ENCODE assay signal across 8 cellular contexts in the genomic region with DNA sequence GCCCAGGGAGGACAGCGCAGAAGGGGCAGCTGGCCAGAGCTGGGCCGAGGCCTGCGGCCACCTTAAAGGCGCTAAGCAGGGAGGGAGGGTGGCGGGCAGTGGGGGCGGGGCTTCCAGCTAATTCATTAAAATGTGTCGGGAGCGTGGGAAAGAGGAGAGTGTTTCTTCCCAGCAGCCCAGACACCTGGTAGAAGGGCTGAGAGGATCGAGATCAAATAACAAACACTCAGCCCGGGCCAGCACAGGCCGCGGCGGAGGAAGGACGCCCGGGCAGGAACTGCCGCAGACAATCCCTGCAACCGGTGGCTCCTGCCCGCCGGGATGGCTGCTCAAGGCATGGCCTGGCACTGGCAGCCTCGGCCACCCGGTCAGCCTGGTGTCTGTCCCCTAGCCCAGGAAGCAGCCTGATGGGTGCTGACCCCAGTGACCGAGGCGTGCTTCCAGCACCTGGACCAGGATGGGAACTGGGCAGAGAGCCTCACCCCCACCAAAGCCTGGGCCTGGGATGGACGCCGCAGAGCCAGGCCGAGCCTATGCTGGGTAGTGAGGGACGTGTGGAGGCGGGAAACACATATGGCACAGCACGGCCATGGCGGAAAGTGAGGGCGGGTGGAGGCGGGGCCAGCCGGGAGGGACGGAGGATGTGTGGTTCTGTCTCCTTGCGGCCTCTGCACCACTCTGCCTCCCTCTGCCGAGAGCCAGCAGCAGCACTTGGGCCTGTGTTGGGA.
A peak's percentile ranks its signal among the peaks of the same experiment; 100 is the strongest.
DNase-seq lines count a peak whose midpoint lies in the region; ATAC-seq lines count a peak whose summit lies in the region.

No MANE protein-coding gene starts in this region.

- DNase-seq in NCI-H1436 (lab: John Stamatoyannopoulos, UW) (peak; percentile 51), NCI-H1436 treated with DMSO at 0.1 percent for 48 hours (lab: John Stamatoyannopoulos, UW) (no peak), UCSD-AML1 (lab: John Stamatoyannopoulos, UW; ENCODE audit: unreplicated experiment) (peak; percentile 86), cerebellar cortex (ENCODE audit: low spot score) (peak; percentile 61), medulla oblongata (ENCODE audit: extremely low spot score) (peak; percentile 27), D341Med (ENCODE audit: low spot score) (no peak)
- DNase-seq in stimulated activated naive CD4-positive, alpha-beta T cell (lab: John Stamatoyannopoulos, UW): peak in 5 of 6 experiments; percentile 13 to 38 (median 35)

- no peak for ATAC-seq in GM18861 (IDR thresholded peaks at IDR 0.05; ENCODE audit: unreplicated experiment)

Comparison
In these comparisons a context has a peak if more than half of its experiments do, and no peak if none do; other contexts are left out.
1. DNase-seq: peak in NCI-H1436 (single experiment), UCSD-AML1 (single experiment), cerebellar cortex (single experiment), medulla oblongata (single experiment) and stimulated activated naive CD4-positive, alpha-beta T cell (5 of 6); none in NCI-H1436 treated with DMSO at 0.1 percent for 48 hours (single experiment) and D341Med (single experiment).